In the genomic region with DNA sequence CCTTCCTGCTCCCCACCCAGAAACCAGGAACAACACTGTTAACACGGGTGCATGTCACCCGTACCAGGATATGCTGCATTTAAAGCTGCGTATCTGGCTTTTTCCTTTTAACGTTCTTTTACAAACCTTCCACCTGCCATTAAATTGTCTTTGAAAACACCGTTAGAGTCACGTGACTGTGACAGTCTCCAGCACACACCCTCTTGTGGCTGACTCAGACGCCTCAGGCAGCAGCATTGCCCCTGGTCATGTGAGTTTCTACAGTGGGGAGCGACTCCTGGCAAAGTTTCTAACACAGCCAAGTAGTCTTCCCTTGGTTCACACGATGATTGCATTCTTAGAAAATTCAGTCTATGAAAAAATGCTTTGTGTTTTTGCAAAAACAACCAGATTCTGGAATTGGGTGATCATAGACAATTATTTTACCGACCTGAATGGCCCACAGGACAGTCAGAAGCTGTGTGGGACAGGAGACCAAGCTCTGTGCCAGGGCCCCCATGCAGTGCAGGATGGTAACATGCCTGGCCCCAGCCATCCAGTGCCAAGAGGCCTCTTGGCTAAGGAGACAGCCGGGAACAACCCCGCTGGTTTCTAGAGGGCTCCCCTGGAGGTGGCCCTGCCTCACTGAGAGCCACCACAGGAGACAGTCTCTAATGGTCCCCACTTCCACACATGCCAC, we compare ENCODE assay signal across 8 cellular contexts.
DNase-seq lines count a peak whose midpoint lies in the region; ATAC-seq and TF ChIP-seq lines count a peak whose summit lies in the region.

No MANE protein-coding gene starts in this region.

- TF ChIP-seq CTCF in colonic mucosa (IDR thresholded peaks at IDR 0.05) (peak; percentile 27), mesothelial cell of epicardium (IDR thresholded peaks at IDR 0.05; ENCODE audit: unreplicated experiment) (no peak)

- ATAC-seq in HG03460 (IDR thresholded peaks at IDR 0.05; ENCODE audit: unreplicated experiment) (no peak), GM21723 (IDR thresholded peaks at IDR 0.05; ENCODE audit: unreplicated experiment) (no peak)

- H3K36me3 ChIP-seq in SK-N-MC (ENCODE audit: insufficient read depth, low read length), result no peaks in the 10 kb centered on the region
- H3K36me3 ChIP-seq in colonic mucosa, result no peaks in the 10 kb centered on the region

- DNase-seq in DMS79 treated with DMSO at 0.1 percent for 48 hours (lab: John Stamatoyannopoulos, UW), result peak; percentile 13
- no peak for DNase-seq in DMS79 (lab: John Stamatoyannopoulos, UW)
- DNase-seq in HPDE6-E6E7 (ENCODE audit: extremely low spot score), result peak; percentile 78
- DNase-seq in SK-N-MC (ENCODE audit: low read depth, low spot score), result peak; percentile 3
- peak; percentile 79 for DNase-seq in colonic mucosa
- DNase-seq in mesothelial cell of epicardium (ENCODE audit: low spot score in 2 of 2, unreplicated experiment in 2 of 2), result peak in 1 of 2 experiments; percentile 49

- peaks cover 17% of the 10 kb centered on the region for H3K36me3 Mint-ChIP-seq in mesothelial cell of epicardium

- H3K4me1 Mint-ChIP-seq in mesothelial cell of epicardium, result peaks cover 15% of the 10 kb centered on the region

- H3K9ac ChIP-seq in SK-N-MC (ENCODE audit: insufficient read length) (no peak overlapping the region), colonic mucosa (ENCODE audit: low read depth in 2 of 2, low read length in 2 of 2) (no peak overlapping the region)

- intact Hi-C loops in colonic mucosa (cut with DNase I), result no loop called here

- no peak overlapping the region for H3K4me3 ChIP-seq in SK-N-MC
- H3K4me3 ChIP-seq in colonic mucosa, result no peak overlapping the region

- H3K27ac Mint-ChIP-seq in mesothelial cell of epicardium, result peak overlapping the region; percentile 59

- no peaks in the 10 kb centered on the region for H3K4me1 ChIP-seq in colonic mucosa

- H3K9me3 Mint-ChIP-seq in mesothelial cell of epicardium, result peaks cover 7% of the 10 kb centered on the region

- no peak overlapping the region for H3K4me3 Mint-ChIP-seq in mesothelial cell of epicardium

- H3K9me3 ChIP-seq in SK-N-MC (ENCODE audit: low read depth, low read length), result no peaks in the 10 kb centered on the region
- no peaks in the 10 kb centered on the region for H3K9me3 ChIP-seq in colonic mucosa

- no peaks in the 10 kb centered on the region for H3K27me3 ChIP-seq in colonic mucosa

- no peaks in the 10 kb centered on the region for H3K27me3 Mint-ChIP-seq in mesothelial cell of epicardium (ENCODE audit: low read depth)

- no peak overlapping the region for H3K27ac ChIP-seq in SK-N-MC
- no peak overlapping the region for H3K27ac ChIP-seq in colonic mucosa
